In genomic region chr1:214928574-214928973, GRCh38 we compare ENCODE assay signal across 34 cellular contexts.
"Had no signal": no experiment of that assay in that cellular context is flagged by ENCODE, and none has a peak within 500 bp of the region (broad histone marks: within the 10 kb centered on the region; RNA-seq: fewer than 3 reads in every experiment).

No MANE protein-coding gene starts in this region.

- FAIRE-seq: astrocyte, bronchial epithelial cell had no signal

- H3K27me3 ChIP-seq: adrenal gland, ascending aorta, body of pancreas, brain microvascular endothelial cell, breast epithelium, cardiac muscle cell had no signal

- H3K9me3 ChIP-seq: adrenal gland, ascending aorta, body of pancreas, breast epithelium had no signal

- H3K4me3 ChIP-seq: adrenal gland, ascending aorta, body of pancreas, breast epithelium, cardiac muscle cell had no signal

- ATAC-seq: activated naive CD4-positive, alpha-beta T cell treated with anti-CD3 and anti-CD28 coated beads, Interleukin-2, amount 50 U/mL, for 72 hours; activated naive CD8-positive, alpha-beta T cell treated with anti-CD3 and anti-CD28 coated beads, Interleukin-2, amount 50 U/mL, for 24 hours; activated T-cell treated with anti-CD3 and anti-CD28 coated beads, Interleukin-2, amount 50 U/mL, for 4 hours; activated T-cell treated with anti-CD3 and anti-CD28 coated beads, Interleukin-2, amount 50 U/mL, for 72 hours; activated T-helper 17 cell treated with anti-CD3 and anti-CD28 coated beads, Interleukin-2, amount 50 U/mL, for 72 hours; body of pancreas had no signal

- H3K4me1 ChIP-seq: adrenal gland, ascending aorta, body of pancreas, breast epithelium had no signal

- DNase-seq: activated effector memory CD4-positive, alpha-beta T cell treated with anti-CD3 and anti-CD28 coated beads, Interleukin-2, amount 50 U/mL, for 16 hours; activated effector memory CD4-positive, alpha-beta T cell treated with Interleukin-2 at 50 U/mL for 16 hours; activated gamma-delta T cell; activated gamma-delta T cell treated with Interleukin-2 at 50 U/mL for 16 hours; activated naive CD4-positive, alpha-beta T cell; activated naive CD4-positive, alpha-beta T cell treated with anti-CD3 and anti-CD28 coated beads for 36 hours; activated naive CD4-positive, alpha-beta T cell treated with anti-CD3 and anti-CD28 coated beads, Interleukin-2, amount 10 ng/mL, durations not matched to agents 7 days and 5 days; activated naive CD4-positive, alpha-beta T cell treated with anti-CD3 and anti-CD28 coated beads, Interleukin-2, amount 50 U/mL, for 16 hours; activated naive CD4-positive, alpha-beta T cell treated with Interleukin-2 at 50 U/mL for 16 hours; activated naive CD8-positive, alpha-beta T cell treated with anti-CD3 and anti-CD28 coated beads for 36 hours; activated naive CD8-positive, alpha-beta T cell treated with anti-CD3 and anti-CD28 coated beads, Interleukin-2, amount 10 ng/mL, durations not matched to agents 7 days and 5 days; activated naive CD8-positive, alpha-beta T cell treated with anti-CD3 and anti-CD28 coated beads, Interleukin-2, amount 50 U/mL, for 24 hours; activated T-cell treated with anti-CD3 and anti-CD28 coated beads, Interleukin-2, amount 50 U/mL, for 1 hour; activated T-cell treated with anti-CD3 and anti-CD28 coated beads, Interleukin-2, amount 50 U/mL, for 24 hours; activated T-cell treated with anti-CD3 and anti-CD28 coated beads, Interleukin-2, amount 50 U/mL, for 4 hours; activated T-cell treated with anti-CD3 and anti-CD28 coated beads, Interleukin-2, amount 50 U/mL, for 48 hours; activated T-cell treated with anti-CD3 and anti-CD28 coated beads, Interleukin-2, amount 50 U/mL, for 72 hours; adrenal gland; amniotic stem cell; amygdala; anterior cingulate cortex; aorta; body of pancreas; brain microvascular endothelial cell; caudate nucleus; central memory CD4-positive, alpha-beta T cell; cerebellar nuclear complex had no signal

- H3K36me3 ChIP-seq: adrenal gland, ascending aorta, brain microvascular endothelial cell, breast epithelium, cardiac muscle cell had no signal

- H3K27ac ChIP-seq: adrenal gland, ascending aorta, body of pancreas, brain microvascular endothelial cell, breast epithelium, cardiac muscle cell had no signal
